Comparison of ENCODE assay signal across 8 cellular contexts in the genomic region with DNA sequence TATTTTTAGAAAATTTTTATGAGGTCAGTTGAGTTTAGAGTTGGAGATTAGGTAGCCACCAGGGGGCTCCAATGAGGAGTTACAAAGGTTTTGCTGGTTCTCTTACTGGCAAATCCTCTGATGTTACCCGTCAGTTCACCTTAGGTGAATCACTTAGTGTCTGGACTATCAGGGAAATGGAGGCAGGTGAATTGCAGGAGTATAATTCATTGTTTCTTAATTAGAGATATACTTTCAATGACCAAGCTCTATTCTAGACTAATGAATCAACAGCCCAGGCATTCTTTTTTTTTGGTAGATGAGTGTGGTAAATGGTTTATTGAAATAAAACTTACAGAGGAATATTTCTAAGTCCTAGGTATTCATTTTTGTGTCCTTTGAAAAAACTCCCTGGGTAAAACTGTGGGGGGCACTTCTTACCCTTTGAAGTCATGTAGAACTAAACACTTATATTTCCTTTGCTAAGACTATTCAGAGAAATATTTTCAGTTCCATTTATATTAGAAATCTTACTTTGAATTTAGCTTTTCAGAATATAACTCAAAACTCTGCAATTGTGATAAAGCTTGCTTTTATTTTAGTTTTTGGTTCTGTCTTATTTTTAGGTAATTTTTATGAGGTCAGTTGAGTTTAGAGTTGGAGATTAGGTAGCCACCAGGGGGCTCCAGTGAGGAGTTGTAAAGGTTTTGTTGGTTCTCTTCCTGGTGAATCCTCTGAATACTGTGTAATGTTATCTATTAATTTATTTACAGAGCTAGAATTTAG. TPM values are rescaled to one million over a fixed set of nuclear protein-coding genes. Genes with fewer than 3 reads are reported as not detected.
DNase-seq lines count a peak whose midpoint lies in the region; ATAC-seq and TF ChIP-seq lines count a peak whose summit lies in the region.

No MANE protein-coding gene starts in this region.

- H3K4me1 Mint-ChIP-seq in CD8-positive, alpha-beta memory T cell, result peaks cover 22 to 44% (median 32%) of the 10 kb centered on the region in 3 donors

- H3K27ac ChIP-seq in CD8-positive, alpha-beta memory T cell (ENCODE audit: low read depth, low read length), result no peak overlapping the region

- H3K27ac Mint-ChIP-seq in CD8-positive, alpha-beta memory T cell, result peak overlapping the region; percentile 3 to 90 (median 26)

- ATAC-seq in HG03565 (IDR thresholded peaks at IDR 0.05; ENCODE audit: unreplicated experiment) (no peak), GM21381 (IDR thresholded peaks at IDR 0.05; ENCODE audit: unreplicated experiment) (no peak)

- H3K4me3 ChIP-seq in CD8-positive, alpha-beta memory T cell (ENCODE audit: low read length), result no peak overlapping the region
- no peak overlapping the region for H3K4me3 ChIP-seq in Jurkat, Clone E6-1 (ENCODE audit: low read length)
- no peak overlapping the region for H3K4me3 ChIP-seq in retinal pigment epithelial cell (ENCODE audit: low read length)

- no peaks in the 10 kb centered on the region for H3K27me3 Mint-ChIP-seq in CD8-positive, alpha-beta memory T cell

- peak overlapping the region in 1 of 7 donors; percentile 23 for H3K4me3 Mint-ChIP-seq in CD8-positive, alpha-beta memory T cell

- POLR2A ChIA-PET in CD8-positive, alpha-beta memory T cell (lab: Charles Lee), result no interaction called here

- H3K4me1 ChIP-seq in CD8-positive, alpha-beta memory T cell (ENCODE audit: insufficient read depth, low read length), result peaks cover 12% of the 10 kb centered on the region

- no peaks in the 10 kb centered on the region for H3K9me3 ChIP-seq in CD8-positive, alpha-beta memory T cell (ENCODE audit: low read length)

- H3K27me3 ChIP-seq in CD8-positive, alpha-beta memory T cell (ENCODE audit: insufficient read depth, low read length, poor library complexity, severe bottlenecking), result no peaks in the 10 kb centered on the region

- peaks cover 30% of the 10 kb centered on the region for H3K36me3 ChIP-seq in CD8-positive, alpha-beta memory T cell (ENCODE audit: insufficient read depth, low read length)

- peak; percentile 76 for TF ChIP-seq CTCF in retinal pigment epithelial cell (conservative IDR thresholded peaks at IDR 0.05; ENCODE audit: low read depth, low read length)

- H3K36me3 Mint-ChIP-seq in CD8-positive, alpha-beta memory T cell, result peaks cover 4 to 84% (median 11%) of the 10 kb centered on the region in 3 donors

- DNase-seq in CD8-positive, alpha-beta memory T cell, result peak; percentile 46 to 67 (median 56)
- DNase-seq in Jurkat, Clone E6-1 (ENCODE audit: low read depth, low spot score), result peak; percentile 66
- DNase-seq in RKO (ENCODE audit: low spot score) (peak; percentile 74), glomerular visceral epithelial cell (ENCODE audit: extremely low spot score) (peak; percentile 60), retinal pigment epithelial cell (ENCODE audit: low read depth) (no peak)
- peak; percentile 29 for DNase-seq in activated effector memory CD4-positive, alpha-beta T cell treated with Interleukin-2 at 50 U/mL for 16 hours

- CTCF ChIA-PET in CD8-positive, alpha-beta memory T cell (lab: Charles Lee), result interaction anchor here (0.6 to 6.1 kb wide), 28 partner anchors 8 to 614 kb away, joined by 3 to 44 read pairs (median 5); a partner anchor contains a TSS

- no peaks in the 10 kb centered on the region for H3K9me3 Mint-ChIP-seq in CD8-positive, alpha-beta memory T cell

RNA-seq across cellular contexts. Expression of a gene that starts 17.7 kb away (rescaled TPM):
- total RNA-seq in CD8-positive, alpha-beta memory T cell, result 100 to 1,000 TPM; 175 to 187 TPM
- 145 TPM for polyA plus RNA-seq in CD8-positive, alpha-beta memory T cell
- polyA plus RNA-seq in Jurkat, Clone E6-1 (2012; ENCODE audit: insufficient read depth, insufficient read length), result 158 TPM

RNA-seq across cellular contexts. Expression of a gene that starts 24.8 kb away (rescaled TPM):
- 1 to 10 TPM; 6.8 to 7.0 TPM for total RNA-seq in CD8-positive, alpha-beta memory T cell
- 6.0 TPM for polyA plus RNA-seq in CD8-positive, alpha-beta memory T cell
- 5.6 TPM for polyA plus RNA-seq in Jurkat, Clone E6-1 (2012; ENCODE audit: insufficient read depth, insufficient read length)
